28 cellular contexts compared by ENCODE assay signal in genomic region chr17:29728490-29728889, GRCh38.
DNase-seq lines count a peak whose midpoint lies in the region; ATAC-seq and TF ChIP-seq lines count a peak whose summit lies in the region.
"Had no signal": no experiment of that assay in that cellular context is flagged by ENCODE, and none has a peak within 500 bp of the region (broad histone marks: within the 10 kb centered on the region; RNA-seq: fewer than 3 reads in every experiment).

No MANE protein-coding gene starts in this region.

- H3K36me3 ChIP-seq in CD4-positive, alpha-beta memory T cell (ENCODE audit: insufficient read depth, low read length): no peaks in the 10 kb centered on the region
- H3K36me3 ChIP-seq in uterus: no peaks in the 10 kb centered on the region
- H3K36me3 ChIP-seq: vagina had no signal

- CTCF ChIA-PET in activated CD4-positive, alpha-beta T cell treated with anti-CD3 and anti-CD28 coated beads for 36 hours (lab: Charles Lee): no interaction called here
- CTCF ChIA-PET in CD4-positive, alpha-beta memory T cell (lab: Charles Lee; ENCODE audit: partially characterized antibody): no interaction called here

- H3K27ac ChIP-seq in CD4-positive, alpha-beta memory T cell (ENCODE audit: low read depth, low read length): no peak overlapping the region
- no peak overlapping the region for H3K27ac ChIP-seq in uterus
- H3K27ac ChIP-seq: 22Rv1, HL-60, SK-N-MC, vagina had no signal

- no peak for ATAC-seq in activated CD4-positive, alpha-beta T cell treated with anti-CD3 and anti-CD28 coated beads for 36 hours
- no peak for ATAC-seq in naive thymus-derived CD8-positive, alpha-beta T cell
- no peak for ATAC-seq in HG02610 (IDR thresholded peaks at IDR 0.05; ENCODE audit: unreplicated experiment)
- ATAC-seq: GM23338; left colon; psoas muscle; stimulated activated naive CD8-positive, alpha-beta T cell treated with anti-CD3 and anti-CD28 coated beads, Interleukin-15, amount 100 ng/mL, for 72 hours had no signal

- no peak for TF ChIP-seq CTCF in uterus (IDR thresholded peaks at IDR 0.05)

- H3K9me3 ChIP-seq in CD4-positive, alpha-beta memory T cell (ENCODE audit: control insufficient read depth in 1 of 2, low read length in 2 of 2): no peaks in the 10 kb centered on the region
- no peaks in the 10 kb centered on the region for H3K9me3 ChIP-seq in uterus
- H3K9me3 ChIP-seq: psoas muscle, vagina had no signal

- no peaks in the 10 kb centered on the region for H3K27me3 ChIP-seq in CD4-positive, alpha-beta memory T cell (ENCODE audit: insufficient read depth, low read length)
- H3K27me3 ChIP-seq in uterus: no peaks in the 10 kb centered on the region
- H3K27me3 ChIP-seq: vagina had no signal

- peaks cover 23% of the 10 kb centered on the region for H3K36me3 Mint-ChIP-seq in activated CD4-positive, alpha-beta T cell treated with anti-CD3 and anti-CD28 coated beads for 36 hours (ENCODE audit: low read depth)
- peaks cover 17 to 25% of the 10 kb centered on the region in 2 donors for H3K36me3 Mint-ChIP-seq in CD4-positive, alpha-beta memory T cell
- H3K36me3 Mint-ChIP-seq in activated naive CD8-positive, alpha-beta T cell treated with anti-CD3 and anti-CD28 coated beads for 36 hours: peaks cover 46% of the 10 kb centered on the region
- H3K36me3 Mint-ChIP-seq in naive thymus-derived CD8-positive, alpha-beta T cell: peaks cover 0 to 33% (median 13%) of the 10 kb centered on the region in 3 donors

- no peak overlapping the region for H3K4me3 Mint-ChIP-seq in activated CD4-positive, alpha-beta T cell treated with anti-CD3 and anti-CD28 coated beads for 36 hours
- peak overlapping the region in 3 of 8 donors; percentile 20 to 47 (median 20) for H3K4me3 Mint-ChIP-seq in CD4-positive, alpha-beta memory T cell
- no peak overlapping the region for H3K4me3 Mint-ChIP-seq in activated naive CD8-positive, alpha-beta T cell treated with anti-CD3 and anti-CD28 coated beads for 36 hours
- H3K4me3 Mint-ChIP-seq in naive thymus-derived CD8-positive, alpha-beta T cell: peak overlapping the region in 2 of 10 donors; percentile 39 to 59
- H3K4me3 Mint-ChIP-seq: activated naive CD8-positive, alpha-beta T cell treated with anti-CD3 and anti-CD28 coated beads, Interleukin-2, amount 10 ng/mL, durations not matched to agents 7 days and 5 days; GM23338; stimulated activated naive CD8-positive, alpha-beta T cell treated with anti-CD3 and anti-CD28 coated beads, Interleukin-15, amount 100 ng/mL, for 72 hours had no signal

- H3K4me1 Mint-ChIP-seq in activated CD4-positive, alpha-beta T cell treated with anti-CD3 and anti-CD28 coated beads for 36 hours: peaks cover 63% of the 10 kb centered on the region
- H3K4me1 Mint-ChIP-seq in CD4-positive, alpha-beta memory T cell: peaks cover 53 to 77% (median 61%) of the 10 kb centered on the region in 4 donors
- peaks cover 55% of the 10 kb centered on the region for H3K4me1 Mint-ChIP-seq in activated naive CD8-positive, alpha-beta T cell treated with anti-CD3 and anti-CD28 coated beads for 36 hours
- peaks cover 43 to 83% (median 76%) of the 10 kb centered on the region in 4 donors for H3K4me1 Mint-ChIP-seq in naive thymus-derived CD8-positive, alpha-beta T cell

- peaks cover 9% of the 10 kb centered on the region for H3K9me3 Mint-ChIP-seq in activated CD4-positive, alpha-beta T cell treated with anti-CD3 and anti-CD28 coated beads for 36 hours (ENCODE audit: low read depth)
- H3K9me3 Mint-ChIP-seq in CD4-positive, alpha-beta memory T cell: peaks cover 0 to 4% (median 0%) of the 10 kb centered on the region in 8 donors
- H3K9me3 Mint-ChIP-seq in activated naive CD8-positive, alpha-beta T cell treated with anti-CD3 and anti-CD28 coated beads for 36 hours: peaks cover 15% of the 10 kb centered on the region
- peaks cover 0 to 13% (median 0%) of the 10 kb centered on the region in 9 donors for H3K9me3 Mint-ChIP-seq in naive thymus-derived CD8-positive, alpha-beta T cell
- H3K9me3 Mint-ChIP-seq: activated naive CD8-positive, alpha-beta T cell treated with anti-CD3 and anti-CD28 coated beads, Interleukin-2, amount 10 ng/mL, durations not matched to agents 7 days and 5 days had no signal

- H3K4me3 ChIP-seq in CD4-positive, alpha-beta memory T cell (ENCODE audit: low read length in 2 of 2): no peak overlapping the region
- H3K4me3 ChIP-seq in uterus: no peak overlapping the region
- H3K4me3 ChIP-seq: GM23338, psoas muscle, SK-N-MC, vagina had no signal

- POLR2A ChIA-PET in activated CD4-positive, alpha-beta T cell treated with anti-CD3 and anti-CD28 coated beads for 36 hours (lab: Charles Lee): no interaction called here
- POLR2A ChIA-PET in CD4-positive, alpha-beta memory T cell (lab: Charles Lee; ENCODE audit: partially characterized antibody): no interaction called here
- POLR2A ChIA-PET in naive thymus-derived CD8-positive, alpha-beta T cell (lab: Charles Lee): no interaction called here

- no peaks in the 10 kb centered on the region for H3K27me3 Mint-ChIP-seq in activated CD4-positive, alpha-beta T cell treated with anti-CD3 and anti-CD28 coated beads for 36 hours
- no peaks in the 10 kb centered on the region for H3K27me3 Mint-ChIP-seq in CD4-positive, alpha-beta memory T cell
- H3K27me3 Mint-ChIP-seq in activated naive CD8-positive, alpha-beta T cell treated with anti-CD3 and anti-CD28 coated beads for 36 hours: no peaks in the 10 kb centered on the region
- no peaks in the 10 kb centered on the region for H3K27me3 Mint-ChIP-seq in naive thymus-derived CD8-positive, alpha-beta T cell
- H3K27me3 Mint-ChIP-seq: activated naive CD8-positive, alpha-beta T cell treated with anti-CD3 and anti-CD28 coated beads, Interleukin-2, amount 10 ng/mL, durations not matched to agents 7 days and 5 days; stimulated activated naive CD8-positive, alpha-beta T cell treated with anti-CD3 and anti-CD28 coated beads, Interleukin-15, amount 100 ng/mL, for 72 hours had no signal

- no peak for DNase-seq in activated CD4-positive, alpha-beta T cell treated with anti-CD3 and anti-CD28 coated beads for 36 hours
- DNase-seq in activated CD4-positive, alpha-beta T cell treated with anti-CD3 and anti-CD28 coated beads, Interleukin-2, amount 50 U/mL, for 1 hour: no peak
- no peak for DNase-seq in CD4-positive, alpha-beta memory T cell
- DNase-seq in activated naive CD8-positive, alpha-beta T cell treated with anti-CD3 and anti-CD28 coated beads for 36 hours: no peak
- DNase-seq in naive thymus-derived CD8-positive, alpha-beta T cell: no peak
- DNase-seq in NCI-H1092 treated with DMSO at 0.1 percent for 48 hours (lab: John Stamatoyannopoulos, UW) (no peak), uterus (no peak)
- DNase-seq: activated CD4-positive, alpha-beta T cell treated with anti-CD3 and anti-CD28 coated beads for 1 hour; activated naive CD8-positive, alpha-beta T cell treated with anti-CD3 and anti-CD28 coated beads, Interleukin-2, amount 10 ng/mL, durations not matched to agents 7 days and 5 days; caudate nucleus; DMS53; Karpas-422; left colon; mammary epithelial cell; NCI-H1436; NCI-H2107; NCI-H446; nucleus accumbens; psoas muscle; stimulated activated CD4-positive, alpha-beta T cell treated with anti-CD3 and anti-CD28 coated beads, Interleukin-15, amount 100 ng/mL, for 24 hours; stimulated activated naive CD8-positive, alpha-beta T cell treated with anti-CD3 and anti-CD28 coated beads, Interleukin-15, amount 100 ng/mL, for 72 hours; T-helper 2 cell had no signal

- peak overlapping the region; percentile 30 for H3K27ac Mint-ChIP-seq in activated CD4-positive, alpha-beta T cell treated with anti-CD3 and anti-CD28 coated beads for 36 hours
- H3K27ac Mint-ChIP-seq in CD4-positive, alpha-beta memory T cell: peak overlapping the region; percentile 41 to 95 (median 81)
- H3K27ac Mint-ChIP-seq in activated naive CD8-positive, alpha-beta T cell treated with anti-CD3 and anti-CD28 coated beads for 36 hours: peak overlapping the region; percentile 1
- H3K27ac Mint-ChIP-seq in naive thymus-derived CD8-positive, alpha-beta T cell: peak overlapping the region; percentile 51 to 99 (median 78)
- H3K27ac Mint-ChIP-seq: activated naive CD8-positive, alpha-beta T cell treated with anti-CD3 and anti-CD28 coated beads, Interleukin-2, amount 10 ng/mL, durations not matched to agents 7 days and 5 days; GM23338; stimulated activated naive CD8-positive, alpha-beta T cell treated with anti-CD3 and anti-CD28 coated beads, Interleukin-15, amount 100 ng/mL, for 72 hours had no signal

- peaks cover 59% of the 10 kb centered on the region for H3K4me1 ChIP-seq in CD4-positive, alpha-beta memory T cell (ENCODE audit: insufficient read depth, low read length)
- H3K4me1 ChIP-seq in uterus: no peaks in the 10 kb centered on the region
- H3K4me1 ChIP-seq: vagina had no signal

- TF ChIP-seq POLR2A in uterus (IDR thresholded peaks at IDR 0.05): no peak

- intact Hi-C loops in activated CD4-positive, alpha-beta T cell treated with anti-CD3 and anti-CD28 coated beads for 36 hours (cut with DNase I, micrococcal nuclease): no loop called here
- intact Hi-C loops in CD4-positive, alpha-beta memory T cell (cut with micrococcal nuclease): no loop called here
- intact Hi-C loops in uterus (cut with DNase I; ENCODE audit: low total_unique reads): no loop called here

Comparison
In these comparisons a context has a peak if more than half of its experiments do, and no peak if none do; other contexts are left out.
1. H3K27ac Mint-ChIP-seq: peak in every context shown above with its lines; median percentile 81 in CD4-positive, alpha-beta memory T cell; 78 in naive thymus-derived CD8-positive, alpha-beta T cell; 30 in activated CD4-positive, alpha-beta T cell treated with anti-CD3 and anti-CD28 coated beads for 36 hours; 1 in activated naive CD8-positive, alpha-beta T cell treated with anti-CD3 and anti-CD28 coated beads for 36 hours.